8 cellular contexts compared by ENCODE assay signal in genomic region chr16:20901068-20901440, GRCh38. TPM values are rescaled to one million over a fixed set of nuclear protein-coding genes. Genes with fewer than 3 reads are reported as not detected.
DNase-seq lines count a peak whose midpoint lies in the region; ATAC-seq, FAIRE-seq and TF ChIP-seq lines count a peak whose summit lies in the region.

No MANE protein-coding gene starts in this region.

- peaks cover 18% of the 10 kb centered on the region for H3K4me1 ChIP-seq in effector memory CD4-positive, alpha-beta T cell (ENCODE audit: control insufficient read depth, insufficient read depth, low read length, poor library complexity, severe bottlenecking)

- peak overlapping the region; percentile 93 for H3K27ac ChIP-seq in effector memory CD4-positive, alpha-beta T cell (ENCODE audit: insufficient read depth, low read length, poor library complexity, severe bottlenecking)

- no peaks in the 10 kb centered on the region for H3K27me3 Mint-ChIP-seq in natural killer cell (ENCODE audit: low read depth in 2 of 2)

- intact Hi-C loops in natural killer cell (cut with micrococcal nuclease): loop anchor here (2.0 kb wide), 1 partner anchor 160 kb away; the partner anchor contains the start of gene THUMPD1

- no peaks in the 10 kb centered on the region for H3K36me3 Mint-ChIP-seq in natural killer cell

- peak overlapping the region; percentile 88 for H3K4me3 ChIP-seq in effector memory CD4-positive, alpha-beta T cell (ENCODE audit: insufficient read depth, low read depth, low read length, poor library complexity, severe bottlenecking)

- ATAC-seq in GM19452 (IDR thresholded peaks at IDR 0.05; ENCODE audit: unreplicated experiment): peak; percentile 1
- peak; percentile 3 to 5 (median 4) for ATAC-seq in natural killer cell
- ATAC-seq in HG03469 (IDR thresholded peaks at IDR 0.05; ENCODE audit: unreplicated experiment): no peak

- POLR2A ChIA-PET in HEK293T (lab: Yijun Ruan, JAX): interaction anchor here (1.1 to 2.0 kb wide), 3 partner anchors 13 to 94 kb away, joined by 4 to 5 read pairs (median 4); no protein-coding TSS in a partner anchor

- H3K4me3 Mint-ChIP-seq in natural killer cell: peak overlapping the region; percentile 94

- CTCF ChIA-PET in HEK293T (lab: Yijun Ruan, JAX): no interaction called here

- peak; percentile 61 for DNase-seq in NCI-H69 (lab: John Stamatoyannopoulos, UW)
- no peak for DNase-seq in effector memory CD4-positive, alpha-beta T cell
- no peak for DNase-seq in natural killer cell
- DNase-seq in RCC 7860 (ENCODE audit: low spot score): no peak
- DNase-seq in HEK293T (ENCODE audit: extremely low spot score): no peak
- DNase-seq in T-helper 9 cell: no peak

- no peaks in the 10 kb centered on the region for H3K9me3 Mint-ChIP-seq in natural killer cell

- H3K4me1 Mint-ChIP-seq in natural killer cell: peaks cover 73% of the 10 kb centered on the region in 2 donors

- H3K36me3 ChIP-seq in effector memory CD4-positive, alpha-beta T cell (ENCODE audit: control insufficient read depth, insufficient read depth, low read length): peaks cover 2% of the 10 kb centered on the region

- H3K9me3 ChIP-seq in effector memory CD4-positive, alpha-beta T cell (ENCODE audit: control insufficient read depth, low read length): no peaks in the 10 kb centered on the region

- TF ChIP-seq CTCF in natural killer cell (IDR thresholded peaks at IDR 0.05): no peak

- no peaks in the 10 kb centered on the region for H3K27me3 ChIP-seq in effector memory CD4-positive, alpha-beta T cell (replicated peaks; ENCODE audit: control insufficient read depth, insufficient read depth, low read length, poor library complexity, severe bottlenecking)

- H3K27ac Mint-ChIP-seq in natural killer cell: peak overlapping the region; percentile 92 to 96

- FAIRE-seq in RCC 7860 (lab: Jason Lieb, UNC): no peak

TF ChIP-seq in HEK293T, 16 proteins besides CTCF, POLR2A, EP300 and RAD21:
- TF ChIP-seq FOXK2 (IDR thresholded peaks at IDR 0.05) (no peak), ELF4 (IDR thresholded peaks at IDR 0.05) (no peak), FOXM1 (IDR thresholded peaks at IDR 0.05; ENCODE audit: borderline replicate concordance) (no peak), ARNT (IDR thresholded peaks at IDR 0.05) (no peak), FOXA1 (IDR thresholded peaks at IDR 0.05) (no peak), LEF1 (IDR thresholded peaks at IDR 0.05; ENCODE audit: borderline replicate concordance) (no peak), ZNF384 (IDR thresholded peaks at IDR 0.05) (no peak), BHLHE40 (IDR thresholded peaks at IDR 0.05; ENCODE audit: borderline replicate concordance) (no peak), PKNOX1 (IDR thresholded peaks at IDR 0.05) (no peak), TARDBP (IDR thresholded peaks at IDR 0.05) (no peak), HDGF (IDR thresholded peaks at IDR 0.05; ENCODE audit: borderline replicate concordance) (no peak), L3MBTL2 (conservative IDR thresholded peaks at IDR 0.05) (no peak; the same call in 1 of the 2 replicates), NFRKB (IDR thresholded peaks at IDR 0.05) (no peak), CTBP1 (IDR thresholded peaks at IDR 0.05; ENCODE audit: borderline replicate concordance) (no peak), SUZ12 (IDR thresholded peaks at IDR 0.05) (no peak)

RNA-seq across cellular contexts. Expression of gene LYRM1, which starts 0.5 kb away (rescaled TPM):
- total RNA-seq in natural killer cell: 10 to 100 TPM; 15.3 to 25.7 (median 17.2) TPM

RNA-seq across cellular contexts. Expression of gene DCUN1D3, which starts 0.9 kb away (rescaled TPM):
- total RNA-seq in natural killer cell: 1 to 10 TPM; 5.3 to 9.3 (median 6.1) TPM
